ENCODE assay signal across 8 cellular contexts in genomic region chr2:109171444-109172334, GRCh38. TPM values are rescaled to one million over a fixed set of nuclear protein-coding genes. Genes with fewer than 3 reads are reported as not detected.
DNase-seq lines count a peak whose midpoint lies in the region; ATAC-seq and TF ChIP-seq lines count a peak whose summit lies in the region.

No MANE protein-coding gene starts in this region.

- peaks cover 0 to 14% (median 0%) of the 10 kb centered on the region in 8 donors for H3K9me3 Mint-ChIP-seq in CD4-positive, alpha-beta memory T cell

- H3K4me3 ChIP-seq in colonic mucosa (no peak overlapping the region), left lung (no peak overlapping the region), upper lobe of right lung (no peak overlapping the region)
- no peak overlapping the region for H3K4me3 ChIP-seq in CD4-positive, alpha-beta memory T cell (ENCODE audit: low read length in 2 of 2)

- H3K4me1 Mint-ChIP-seq in CD4-positive, alpha-beta memory T cell, result peaks cover 0 to 14% (median 6%) of the 10 kb centered on the region in 4 donors

- H3K9me3 ChIP-seq in colonic mucosa, result no peaks in the 10 kb centered on the region
- H3K9me3 ChIP-seq in left lung, result peaks cover 0 to 6% of the 10 kb centered on the region in 2 donors
- H3K9me3 ChIP-seq in upper lobe of right lung, result no peaks in the 10 kb centered on the region
- no peaks in the 10 kb centered on the region for H3K9me3 ChIP-seq in CD4-positive, alpha-beta memory T cell (ENCODE audit: control insufficient read depth in 1 of 2, low read length in 2 of 2)

- no peak overlapping the region for H3K4me3 Mint-ChIP-seq in CD4-positive, alpha-beta memory T cell

- H3K4me1 ChIP-seq in colonic mucosa (no peaks in the 10 kb centered on the region), left lung (peaks cover 34 to 37% of the 10 kb centered on the region in 2 donors), upper lobe of right lung (peaks cover 48% of the 10 kb centered on the region)
- no peaks in the 10 kb centered on the region for H3K4me1 ChIP-seq in CD4-positive, alpha-beta memory T cell (ENCODE audit: insufficient read depth, low read length)

- H3K9ac ChIP-seq in colonic mucosa (ENCODE audit: low read depth in 2 of 2, low read length in 2 of 2), result peak overlapping the region in 1 of 2 donors; percentile 16

- TF ChIP-seq CTCF in colonic mucosa (IDR thresholded peaks at IDR 0.05), result no peak
- peak in 1 of 2 donors; percentile 29 for TF ChIP-seq CTCF in left lung (IDR thresholded peaks at IDR 0.05)
- TF ChIP-seq CTCF in upper lobe of right lung (IDR thresholded peaks at IDR 0.05), result peak; percentile 31

- peak; percentile 27 to 46 for DNase-seq in Kasumi-1 (lab: John Stamatoyannopoulos, UW)
- DNase-seq in colonic mucosa, result peak; percentile 36
- DNase-seq in left lung, result peak in 1 of 2 donors; percentile 49
- DNase-seq in upper lobe of right lung, result no peak
- no peak for DNase-seq in CD4-positive, alpha-beta memory T cell
- no peak for DNase-seq in nucleus accumbens (lab: John Stamatoyannopoulos, UW)
- no peak for DNase-seq in glomerular visceral epithelial cell (ENCODE audit: extremely low spot score)
- no peak for DNase-seq in T-helper 9 cell

- intact Hi-C loops in colonic mucosa (cut with DNase I) (no loop called here), left lung (cut with DNase I) (loop anchor here in 1 of 2 donors (10.0 kb wide), 1 partner anchor 63 kb away; no protein-coding TSS in a partner anchor), upper lobe of right lung (cut with DNase I) (no loop called here)
- intact Hi-C loops in CD4-positive, alpha-beta memory T cell (cut with micrococcal nuclease), result no loop called here

- peak overlapping the region; percentile 69 for H3K27ac ChIP-seq in colonic mucosa
- H3K27ac ChIP-seq in left lung, result peak overlapping the region; percentile 66 to 73
- H3K27ac ChIP-seq in upper lobe of right lung, result peak overlapping the region; percentile 82
- no peak overlapping the region for H3K27ac ChIP-seq in CD4-positive, alpha-beta memory T cell (ENCODE audit: low read depth, low read length)

- POLR2A ChIA-PET in CD4-positive, alpha-beta memory T cell (lab: Charles Lee; ENCODE audit: partially characterized antibody), result no interaction called here

- ATAC-seq in left lung, result peak; percentile 65
- ATAC-seq in upper lobe of right lung, result peak; percentile 69

- peaks cover 0 to 6% of the 10 kb centered on the region in 2 donors for H3K36me3 Mint-ChIP-seq in CD4-positive, alpha-beta memory T cell

- H3K27me3 ChIP-seq in colonic mucosa (no peaks in the 10 kb centered on the region), left lung (no peaks in the 10 kb centered on the region), upper lobe of right lung (no peaks in the 10 kb centered on the region)
- H3K27me3 ChIP-seq in CD4-positive, alpha-beta memory T cell (ENCODE audit: insufficient read depth, low read length), result no peaks in the 10 kb centered on the region

- H3K36me3 ChIP-seq in colonic mucosa, result no peaks in the 10 kb centered on the region
- H3K36me3 ChIP-seq in left lung, result no peaks in the 10 kb centered on the region
- no peaks in the 10 kb centered on the region for H3K36me3 ChIP-seq in upper lobe of right lung
- no peaks in the 10 kb centered on the region for H3K36me3 ChIP-seq in CD4-positive, alpha-beta memory T cell (ENCODE audit: insufficient read depth, low read length)

- CTCF ChIA-PET in CD4-positive, alpha-beta memory T cell (lab: Charles Lee; ENCODE audit: partially characterized antibody), result no interaction called here

- peaks cover 11 to 29% of the 10 kb centered on the region in 2 donors for H3K27me3 Mint-ChIP-seq in CD4-positive, alpha-beta memory T cell

- no peak overlapping the region for H3K27ac Mint-ChIP-seq in CD4-positive, alpha-beta memory T cell

RNA-seq across cellular contexts. Expression of gene SH3RF3, which starts 42.7 kb away (rescaled TPM):
- 1 to 10 TPM; 1.3 to 2.5 TPM for total RNA-seq in colonic mucosa
- 10 to 100 TPM in 1 of 2 donors, 1 to 10 TPM in 1; 7.6 to 11.1 TPM for total RNA-seq in left lung
- total RNA-seq in upper lobe of right lung, result 7.4 TPM
- total RNA-seq in CD4-positive, alpha-beta memory T cell, result 1 to 10 TPM; 2.1 to 2.2 TPM
- polyA plus RNA-seq in CD4-positive, alpha-beta memory T cell, result under 1 TPM in 1 of 2 donors, not detected in 1; 0.26 TPM

Comparison
In these comparisons a context has a peak if more than half of its experiments do, and no peak if none do; other contexts are left out.
1. DNase-seq: peak in Kasumi-1 (2 of 2) and colonic mucosa (single experiment); none in upper lobe of right lung (single experiment), CD4-positive, alpha-beta memory T cell (0 of 5), nucleus accumbens (0 of 56), glomerular visceral epithelial cell (single experiment) and T-helper 9 cell (single experiment).